Comparison of ENCODE assay signal across 9 cellular contexts in the genomic region with DNA sequence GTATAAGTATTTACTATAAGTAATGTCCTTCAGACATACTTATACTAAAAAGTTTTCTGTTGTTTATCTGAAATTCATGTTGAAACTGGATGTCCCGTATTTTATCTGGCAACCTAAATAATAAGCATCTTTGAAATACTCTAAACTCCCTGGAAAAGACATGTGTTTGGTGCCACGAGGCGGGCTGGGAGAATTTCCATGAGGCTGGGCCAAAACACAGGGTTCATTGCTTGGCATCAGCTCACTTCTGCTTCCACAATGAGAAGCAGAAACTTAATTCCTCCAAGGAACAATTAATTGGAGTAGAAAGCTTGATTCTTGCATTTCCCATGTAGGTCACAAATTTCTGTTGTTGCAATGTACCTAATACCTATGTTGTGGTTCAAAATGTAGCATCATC.
"Had no signal": no experiment of that assay in that cellular context is flagged by ENCODE, and none has a peak within 500 bp of the region (broad histone marks: within the 10 kb centered on the region; RNA-seq: fewer than 3 reads in every experiment).

No MANE protein-coding gene starts in this region.

- DNase-seq: activated naive CD8-positive, alpha-beta T cell treated with anti-CD3 and anti-CD28 coated beads for 36 hours; cerebellar nuclear complex; effector memory CD4-positive, alpha-beta T cell; kidney glomerular epithelial cell; naive thymus-derived CD8-positive, alpha-beta T cell had no signal

- H3K36me3 ChIP-seq: breast epithelium, gastroesophageal sphincter had no signal

- H3K4me3 ChIP-seq: breast epithelium, gastroesophageal sphincter, smooth muscle cell had no signal

- ATAC-seq: activated CD4-positive, CD25-positive, alpha-beta regulatory T cell treated with anti-CD3 and anti-CD28 coated beads, Interleukin-2, amount 50 U/mL, for 24 hours; gastroesophageal sphincter; naive thymus-derived CD8-positive, alpha-beta T cell had no signal

- H3K27ac ChIP-seq: gastroesophageal sphincter had no signal

- H3K9me3 ChIP-seq: breast epithelium, gastroesophageal sphincter had no signal

- H3K4me1 ChIP-seq: breast epithelium had no signal

- H3K27me3 ChIP-seq: breast epithelium, gastroesophageal sphincter had no signal
